ENCODE assay signal across 14 cellular contexts in the genomic region with DNA sequence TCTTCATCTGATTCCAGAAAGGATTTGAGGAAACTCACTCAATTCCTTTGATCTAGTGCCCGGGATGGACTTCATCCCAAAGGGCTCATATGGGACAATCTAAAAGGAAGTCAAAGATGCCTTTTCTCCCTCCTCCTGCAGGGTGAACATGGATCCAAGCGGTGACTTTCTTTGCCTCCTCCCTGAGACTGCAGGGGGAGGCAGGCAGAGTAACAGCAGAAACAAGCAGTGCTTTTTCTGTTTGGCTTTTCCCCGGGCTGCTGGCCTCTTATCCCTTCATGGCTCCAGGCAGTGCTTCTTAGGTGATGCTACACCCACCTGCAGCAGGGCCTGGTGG. TPM values are rescaled to one million over a fixed set of nuclear protein-coding genes. Genes with fewer than 3 reads are reported as not detected.
DNase-seq lines count a peak whose midpoint lies in the region; ATAC-seq and TF ChIP-seq lines count a peak whose summit lies in the region.
"Had no signal": no experiment of that assay in that cellular context is flagged by ENCODE, and none has a peak within 500 bp of the region (broad histone marks: within the 10 kb centered on the region; RNA-seq: fewer than 3 reads in every experiment).

No MANE protein-coding gene starts in this region.

- H3K27me3 Mint-ChIP-seq in effector memory CD8-positive, alpha-beta T cell, result no peaks in the 10 kb centered on the region
- no peaks in the 10 kb centered on the region for H3K27me3 Mint-ChIP-seq in progenitor cell of endocrine pancreas

- H3K9me3 Mint-ChIP-seq in effector memory CD8-positive, alpha-beta T cell, result no peaks in the 10 kb centered on the region
- no peaks in the 10 kb centered on the region for H3K9me3 Mint-ChIP-seq in progenitor cell of endocrine pancreas (ENCODE audit: low read depth)

- peak; percentile 35 for TF ChIP-seq CTCF in progenitor cell of endocrine pancreas (IDR thresholded peaks at IDR 0.05; ENCODE audit: unreplicated experiment)

- H3K4me1 Mint-ChIP-seq in effector memory CD8-positive, alpha-beta T cell (ENCODE audit: low read depth in 2 of 2), result peaks cover 6 to 7% of the 10 kb centered on the region in 2 donors
- peaks cover 21% of the 10 kb centered on the region for H3K4me1 Mint-ChIP-seq in progenitor cell of endocrine pancreas (ENCODE audit: low read depth)

- no peaks in the 10 kb centered on the region for H3K36me3 ChIP-seq in MG63
- H3K36me3 ChIP-seq: SJCRH30, stomach had no signal

- H3K36me3 Mint-ChIP-seq in effector memory CD8-positive, alpha-beta T cell (ENCODE audit: insufficient read depth), result no peaks in the 10 kb centered on the region
- no peaks in the 10 kb centered on the region for H3K36me3 Mint-ChIP-seq in progenitor cell of endocrine pancreas (ENCODE audit: insufficient read depth)

- H3K4me3 Mint-ChIP-seq in effector memory CD8-positive, alpha-beta T cell, result no peak overlapping the region
- peak overlapping the region; percentile 0 for H3K4me3 Mint-ChIP-seq in progenitor cell of endocrine pancreas (ENCODE audit: low read depth)

- DNase-seq in NCI-H1092 (lab: John Stamatoyannopoulos, UW) (peak; percentile 12), NCI-H1092 treated with DMSO at 0.1 percent for 48 hours (lab: John Stamatoyannopoulos, UW) (no peak), MG63 (peak; percentile 49), progenitor cell of endocrine pancreas (ENCODE audit: low spot score, unreplicated experiment) (no peak), NOMO-1 (lab: John Stamatoyannopoulos, UW; ENCODE audit: unreplicated experiment in 2 of 2) (no peak)
- no peak for DNase-seq in effector memory CD8-positive, alpha-beta T cell
- DNase-seq: activated CD4-positive, alpha-beta T cell treated with anti-CD3 and anti-CD28 coated beads, Interleukin-2, amount 50 U/mL, for 4 hours; dorsolateral prefrontal cortex; hippocampal formation; NCI-H1930; SJCRH30; stomach had no signal

- no peak overlapping the region for H3K4me3 ChIP-seq in MG63
- H3K4me3 ChIP-seq: dorsolateral prefrontal cortex, SJCRH30, stomach had no signal

- H3K27ac Mint-ChIP-seq in effector memory CD8-positive, alpha-beta T cell, result peak overlapping the region; percentile 2 to 5
- peak overlapping the region; percentile 84 for H3K27ac Mint-ChIP-seq in progenitor cell of endocrine pancreas

- ATAC-seq in effector memory CD8-positive, alpha-beta T cell (replicated peaks), result no peak
- ATAC-seq in HG03439 (IDR thresholded peaks at IDR 0.05; ENCODE audit: unreplicated experiment) (no peak), HG03442 (IDR thresholded peaks at IDR 0.05; ENCODE audit: unreplicated experiment) (no peak)

- H3K27me3 ChIP-seq in MG63, result no peaks in the 10 kb centered on the region
- H3K27me3 ChIP-seq: SJCRH30, stomach had no signal

- no peaks in the 10 kb centered on the region for H3K9me3 ChIP-seq in MG63
- H3K9me3 ChIP-seq: SJCRH30, stomach had no signal

RNA-seq across cellular contexts. Expression of gene DNMBP, which starts 10.0 kb away (rescaled TPM):
- 5.4 and 6.5 TPM in 2 replicates for total RNA-seq in MG63 (2014; rRNA removed; shearing (Covaris generic); ENCODE audit: low replicate concordance)
- total RNA-seq in progenitor cell of endocrine pancreas, result 43.8 and 47.5 TPM in 2 replicates

Comparison
In these comparisons a context has a peak if more than half of its experiments do, and no peak if none do; other contexts are left out.
1. DNase-seq: peak in NCI-H1092 (single experiment) and MG63 (single experiment); none in NCI-H1092 treated with DMSO at 0.1 percent for 48 hours (single experiment), effector memory CD8-positive, alpha-beta T cell (0 of 3), progenitor cell of endocrine pancreas (single experiment) and NOMO-1 (0 of 2).